Comparison of ENCODE assay signal across 8 cellular contexts in the genomic region with DNA sequence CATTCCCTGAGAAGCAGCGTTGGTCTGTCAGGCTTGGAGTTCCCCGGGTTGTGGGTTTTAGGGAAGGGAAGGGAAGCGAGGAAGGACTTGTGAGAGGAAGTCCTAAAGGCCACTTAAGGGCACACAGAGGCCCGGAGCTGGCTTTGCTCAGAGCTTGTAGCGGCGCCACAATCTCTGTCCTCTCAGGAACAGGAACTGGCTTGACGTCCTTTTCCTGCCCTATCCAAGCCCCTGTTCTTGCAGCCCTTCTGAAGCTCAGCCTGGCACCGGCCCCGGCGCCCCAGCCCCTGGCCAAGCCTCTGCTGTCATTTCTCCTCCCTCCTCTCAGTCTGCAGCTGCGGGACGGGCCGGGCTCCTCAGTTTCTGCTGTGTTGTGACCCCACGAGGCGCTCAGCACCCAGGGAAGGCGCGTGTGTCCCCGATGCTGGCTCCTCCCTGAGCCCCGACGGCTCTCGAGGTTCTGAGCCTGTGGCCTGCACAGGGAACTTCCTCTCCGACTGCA. TPM values are rescaled to one million over a fixed set of nuclear protein-coding genes. Genes with fewer than 3 reads are reported as not detected.
DNase-seq lines count a peak whose midpoint lies in the region; ATAC-seq and TF ChIP-seq lines count a peak whose summit lies in the region.

Gene GIMAP8 (plus strand): TSS at position 140 of the 502 bp plus-strand sequence. CDS start 16,069 bp downstream, outside the sequence.

- TF ChIP-seq CTCF in prostate gland (IDR thresholded peaks at IDR 0.05): no peak
- no peak for TF ChIP-seq CTCF in foreskin keratinocyte (conservative IDR thresholded peaks at IDR 0.05)

- peak within 1 kb of the TSS; percentile 21 to 27 for H3K4me3 ChIP-seq in prostate gland

- no peak for ATAC-seq in foreskin keratinocyte

- H3K4me1 ChIP-seq in prostate gland (replicated peaks) (no peaks in the 10 kb centered on the region), foreskin keratinocyte (no peaks in the 10 kb centered on the region)

- no peak for TF ChIP-seq POLR2A in prostate gland (IDR thresholded peaks at IDR 0.05)

- H3K9me3 ChIP-seq in prostate gland: no peaks in the 10 kb centered on the region

- H3K36me3 ChIP-seq in prostate gland: no peaks in the 10 kb centered on the region

- DNase-seq in NCI-H82 (lab: John Stamatoyannopoulos, UW): peak; percentile 7
- DNase-seq in NCI-H82 treated with DMSO at 0.1 percent for 48 hours (lab: John Stamatoyannopoulos, UW; ENCODE audit: unreplicated experiment): no peak
- DNase-seq in UCSD-AML1 (lab: John Stamatoyannopoulos, UW; ENCODE audit: unreplicated experiment): peak; percentile 54
- DNase-seq in effector CD4-positive, alpha-beta T cell: peak; percentile 46
- no peak for DNase-seq in prostate gland (ENCODE audit: low spot score)
- DNase-seq in foreskin keratinocyte: no peak
- no peak for DNase-seq in retina
- DNase-seq in DMS53 treated with DMSO at 0.1 percent for 48 hours (lab: John Stamatoyannopoulos, UW; ENCODE audit: unreplicated experiment): no peak

- WGBS in prostate gland: 51% methylated on average over 22 of the region's 22 CpGs

- intact Hi-C loops in prostate gland (cut with DNase I): no loop called here

- H3K27me3 ChIP-seq in prostate gland (replicated peaks; ENCODE audit: insufficient read depth) (no peaks in the 10 kb centered on the region), foreskin keratinocyte (peaks cover 6% of the 10 kb centered on the region)

- H3K27ac ChIP-seq in prostate gland: no peak within 1 kb of the TSS
- H3K27ac ChIP-seq in foreskin keratinocyte: no peak within 1 kb of the TSS

RNA-seq across cellular contexts. Expression of gene GIMAP8, which starts in this region (rescaled TPM):
- total RNA-seq in prostate gland (1 to 10 TPM; 2.5 to 6.5 TPM), foreskin keratinocyte (0.07 TPM in 1 of 2 replicates, not detected in the other)
- polyA plus RNA-seq in foreskin keratinocyte: 0.01 and 0.02 TPM in 2 replicates

Comparison
In these comparisons a context has a peak if more than half of its experiments do, and no peak if none do; other contexts are left out.
1. DNase-seq: peak in NCI-H82 (single experiment), UCSD-AML1 (single experiment) and effector CD4-positive, alpha-beta T cell (single experiment); none in NCI-H82 treated with DMSO at 0.1 percent for 48 hours (single experiment), prostate gland (single experiment), foreskin keratinocyte (0 of 2), retina (single experiment) and DMS53 treated with DMSO at 0.1 percent for 48 hours (single experiment).